Comparison of ENCODE assay signal across 8 cellular contexts in genomic region chr4:75514949-75515612, GRCh38. TPM values are rescaled to one million over a fixed set of nuclear protein-coding genes. Genes with fewer than 3 reads are reported as not detected.
A peak's percentile ranks its signal among the peaks of the same experiment; 100 is the strongest.
DNase-seq lines count a peak whose midpoint lies in the region; ATAC-seq and TF ChIP-seq lines count a peak whose summit lies in the region.

No MANE protein-coding gene starts in this region.

- TF ChIP-seq EP300 in esophagus muscularis mucosa (IDR thresholded peaks at IDR 0.05) = no peak

- DNase-seq in DMS79 treated with DMSO at 0.1 percent for 48 hours (lab: John Stamatoyannopoulos, UW) (peak; percentile 63), DMS79 (lab: John Stamatoyannopoulos, UW) (no peak), esophagus muscularis mucosa (ENCODE audit: extremely low spot score) (no peak), HK-2 (ENCODE audit: unreplicated experiment) (no peak)

- peak overlapping the region; percentile 67 to 88 (median 74) for H3K4me3 ChIP-seq in esophagus muscularis mucosa
- H3K4me3 ChIP-seq in parathyroid adenoma (ENCODE audit: low read depth, low read length) = peak overlapping the region; percentile 95

- WGBS in esophagus muscularis mucosa = 54% methylated on average over 9 of the region's 9 CpGs

- H3K27me3 ChIP-seq in esophagus muscularis mucosa (no peaks in the 10 kb centered on the region), parathyroid adenoma (ENCODE audit: control insufficient read depth, insufficient read depth, low read length) (no peaks in the 10 kb centered on the region)

- H3K4me2 ChIP-seq in parathyroid adenoma (ENCODE audit: low read length) = peak overlapping the region; percentile 83

- H2AFZ ChIP-seq in parathyroid adenoma = peak overlapping the region; percentile 84

- H3K4me1 ChIP-seq in esophagus muscularis mucosa (peaks cover 29 to 58% (median 46%) of the 10 kb centered on the region in 4 donors), parathyroid adenoma (peaks cover 8% of the 10 kb centered on the region)

- TF ChIP-seq CTCF in esophagus muscularis mucosa (IDR thresholded peaks at IDR 0.05) (no peak), parathyroid adenoma (IDR thresholded peaks at IDR 0.05) (no peak)

- H3K9me3 ChIP-seq in esophagus muscularis mucosa (no peaks in the 10 kb centered on the region), parathyroid adenoma (ENCODE audit: control insufficient read depth, low read length) (no peaks in the 10 kb centered on the region)

- TF ChIP-seq POLR2A in esophagus muscularis mucosa (IDR thresholded peaks at IDR 0.05; ENCODE audit: low read depth) = no peak

- no peak overlapping the region for H3K9ac ChIP-seq in parathyroid adenoma

- peaks cover 5 to 27% (median 10%) of the 10 kb centered on the region in 4 donors for H3K36me3 ChIP-seq in esophagus muscularis mucosa
- H3K36me3 ChIP-seq in parathyroid adenoma (ENCODE audit: control insufficient read depth, insufficient read depth, low read length) = no peaks in the 10 kb centered on the region

- H3K79me2 ChIP-seq in parathyroid adenoma = no peaks in the 10 kb centered on the region

- ATAC-seq in HG02759 (IDR thresholded peaks at IDR 0.05; ENCODE audit: unreplicated experiment) (peak; percentile 2), SK-N-SH treated with all-trans-retinoic acid at 6 μM for 48 hours (peak; percentile 5; the same call in 2 of the 3 replicates), GM18870 (IDR thresholded peaks at IDR 0.05; ENCODE audit: unreplicated experiment) (no peak)

- peak overlapping the region; percentile 91 to 97 (median 94) for H3K27ac ChIP-seq in esophagus muscularis mucosa (replicated peaks in 1 of 4)
- H3K27ac ChIP-seq in parathyroid adenoma = peak overlapping the region; percentile 96

- intact Hi-C loops in esophagus muscularis mucosa (cut with DNase I) = no loop called here

TF ChIP-seq in SK-N-SH treated with all-trans-retinoic acid at 6 μM for 48 hours, 23 proteins besides CTCF, POLR2A, EP300 and RAD21:
- TF ChIP-seq ZFP3 (CRISPR knock-in tag; IDR thresholded peaks at IDR 0.05) (peak; percentile 78), ZFP30 (CRISPR knock-in tag; IDR thresholded peaks at IDR 0.05) (no peak), ZC3H10 (CRISPR knock-in tag; IDR thresholded peaks at IDR 0.05) (no peak)

RNA-seq across cellular contexts. Expression of gene THAP6, which starts 0.8 kb away (rescaled TPM):
- total RNA-seq in esophagus muscularis mucosa = 10 to 100 TPM; 11.0 to 21.2 (median 12.8) TPM

RNA-seq across cellular contexts. Expression of gene RCHY1, which starts 0.9 kb away (rescaled TPM):
- total RNA-seq in esophagus muscularis mucosa = 10 to 100 TPM; 10.9 to 20.8 (median 18.4) TPM

RNA-seq across cellular contexts. Expression of gene ODAPH, which starts 40.8 kb away (rescaled TPM):
- not detected for total RNA-seq in esophagus muscularis mucosa
